In genomic region chr3:31444220-31445142, GRCh38 we compare ENCODE assay signal across 16 cellular contexts.
DNase-seq lines count a peak whose midpoint lies in the region; ATAC-seq, FAIRE-seq and TF ChIP-seq lines count a peak whose summit lies in the region.
"Had no signal": no experiment of that assay in that cellular context is flagged by ENCODE, and none has a peak within 500 bp of the region (broad histone marks: within the 10 kb centered on the region; RNA-seq: fewer than 3 reads in every experiment).

No MANE protein-coding gene starts in this region.

- H3K4ac ChIP-seq in IMR-90 (ENCODE audit: low read depth, low read length) (no peak overlapping the region), H1 (replicated peaks; ENCODE audit: insufficient read length, low read depth, low read length) (no peak overlapping the region), trophoblast cell (ENCODE audit: low read depth, low read length) (no peak overlapping the region)

- H4K91ac ChIP-seq in IMR-90 (ENCODE audit: insufficient read depth, low read depth, low read length) (no peak overlapping the region), H1 (replicated peaks; ENCODE audit: insufficient read length, low read length) (no peak overlapping the region), trophoblast cell (ENCODE audit: low read depth, low read length) (peak overlapping the region; percentile 53)

- FAIRE-seq in H1 (lab: Jason Lieb, UNC): no peak
- FAIRE-seq: HepG2 had no signal

- H3K9ac ChIP-seq in IMR-90 (ENCODE audit: low read depth, low read length) (no peak overlapping the region), H1 (replicated peaks in 1 of 4; ENCODE audit: extremely low read depth in 1 of 4, low read depth in 3 of 4, low read length in 3 of 4) (no peak overlapping the region), trophoblast cell (ENCODE audit: low read length) (no peak overlapping the region)
- H3K9ac ChIP-seq: BLaER1 treated with 17β-estradiol and CSF1 and Interleukin-3, amounts not matched to agents 10 nM and 100 nM had no signal

- DNase-seq in IMR-90 (no peak), NCI-H748 (lab: John Stamatoyannopoulos, UW; ENCODE audit: unreplicated experiment) (peak; percentile 82), H1 (ENCODE audit: low read depth in 1 of 2, low spot score in 2 of 2) (no peak), trophoblast cell (peak; percentile 58 to 78), kidney tubule cell (ENCODE audit: low spot score) (no peak), ACHN (no peak), WTC11 (ENCODE audit: low spot score) (no peak)
- DNase-seq: DMS 273 treated with DMSO at 0.1 percent for 48 hours, EL, H9, Kasumi-1, NCI-H1436 treated with DMSO at 0.1 percent for 48 hours, NCI-H446, NCI-H82 had no signal

- CTCF ChIA-PET in IMR-90 (lab: Yijun Ruan, JAX) (no interaction called here), H1 (lab: Charles Lee; ENCODE audit: partially characterized antibody) (interaction anchor here (0.6 kb wide), 1 partner anchor 49 kb away, joined by 3 read pairs; no protein-coding TSS in a partner anchor), WTC11 (lab: Charles Lee) (interaction anchor here (1.1 kb wide), 1 partner anchor 88 kb away, joined by 4 read pairs; the partner anchor contains the start of gene STT3B)

- in situ Hi-C loops in IMR-90 (cut with MboI; ENCODE audit: low sequenced_read_pairs) (no loop called here), ACHN (cut with HindIII; ENCODE audit: low pct_ligation_motif_present, low pct_unique_long_range_greater_than_20kb, low sequenced_read_pairs) (no loop called here)

- no peaks in the 10 kb centered on the region for H3K27me3 Mint-ChIP-seq in WTC11 (ENCODE audit: low read depth)

- no peak for TF ChIP-seq EP300 in H1 (IDR thresholded peaks at IDR 0.05; ENCODE audit: borderline replicate concordance in 1 of 2, low read depth in 2 of 2, low read length in 2 of 2)

- no peak overlapping the region for H2AK9ac ChIP-seq in IMR-90 (replicated peaks; ENCODE audit: low read depth, low read length, poor library complexity)

- no peaks in the 10 kb centered on the region for H3K23me2 ChIP-seq in H1 (ENCODE audit: low read depth, low read length)

- H3K9me3 ChIP-seq in IMR-90 (ENCODE audit: control insufficient read depth, insufficient read depth, low read length) (no peaks in the 10 kb centered on the region), H1 (ENCODE audit: insufficient read depth in 2 of 2, low read depth in 1 of 2, low read length in 1 of 2) (no peaks in the 10 kb centered on the region), trophoblast cell (ENCODE audit: insufficient read depth, low read depth, low read length) (no peaks in the 10 kb centered on the region)

- H3K18ac ChIP-seq in IMR-90 (ENCODE audit: low read depth, low read length): no peak overlapping the region
- no peak overlapping the region for H3K18ac ChIP-seq in H1 (ENCODE audit: extremely low read depth, low read length)
- H3K18ac ChIP-seq in trophoblast cell (ENCODE audit: low read length): peak overlapping the region; percentile 65

- dilution Hi-C loops in IMR-90 (cut with HindIII; ENCODE audit: low sequenced_read_pairs, unreplicated experiment): no loop called here

- ATAC-seq in IMR-90 (ENCODE audit: low read depth) (no peak), WTC11 (no peak)
- ATAC-seq: HepG2 had no signal

- no CpG with 5 or more reads among the region's 6 CpGs for WGBS in IMR-90 (ENCODE audit: extremely low coverage in 2 of 2, insufficient read length in 1 of 2), 2 experiments
- 86% methylated on average over 6 of the region's 6 CpGs; no CpG with 5 or more reads in 1 of the 2 experiments for WGBS in H1 (ENCODE audit: extremely low coverage in 1 of 2, insufficient coverage in 1 of 2, insufficient read length in 1 of 2, insufficient replicate concordance in 2 of 2, low coverage in 1 of 2, low lambda C conversion rate in 2 of 2, missing lambda C conversion rate in 1 of 2), 2 experiments
- WGBS in trophoblast cell (ENCODE audit: extremely low coverage, insufficient coverage, insufficient read length): no CpG with 5 or more reads among the region's 6 CpGs

- H3K4me3 ChIP-seq in IMR-90 (ENCODE audit: insufficient read depth, low read depth, low read length): no peak overlapping the region
- no peak overlapping the region for H3K4me3 ChIP-seq in H1 (ENCODE audit: extremely low read depth in 1 of 4, insufficient read depth in 2 of 4, low read depth in 3 of 4, low read length in 4 of 4)
- no peak overlapping the region for H3K4me3 ChIP-seq in trophoblast cell (ENCODE audit: low read depth, low read length)
- H3K4me3 ChIP-seq: BLaER1 treated with 17β-estradiol and CSF1 and Interleukin-3, amounts not matched to agents 10 nM and 100 nM had no signal

- H3K27ac ChIP-seq in IMR-90 (ENCODE audit: insufficient read depth, low read length) (no peak overlapping the region), H1 (ENCODE audit: low read depth, low read length) (no peak overlapping the region), trophoblast cell (ENCODE audit: low read depth, low read length) (peak overlapping the region; percentile 51)
- H3K27ac ChIP-seq: BLaER1 treated with 17β-estradiol and CSF1 and Interleukin-3, amounts not matched to agents 10 nM and 100 nM had no signal

- TF ChIP-seq POLR2A in IMR-90 (IDR thresholded peaks at IDR 0.05; ENCODE audit: low read depth, low read length): no peak
- TF ChIP-seq POLR2A in H1 (IDR thresholded peaks at IDR 0.05; ENCODE audit: control extremely low read depth in 1 of 2, low read depth in 2 of 2, low read length in 2 of 2): no peak

- H3K4me2 ChIP-seq in IMR-90 (ENCODE audit: low read depth, low read length): no peak overlapping the region
- H3K4me2 ChIP-seq in H1 (ENCODE audit: insufficient read depth in 1 of 2, low read depth in 2 of 2, low read length in 2 of 2): no peak overlapping the region
- no peak overlapping the region for H3K4me2 ChIP-seq in trophoblast cell (ENCODE audit: low read length)
- H3K4me2 ChIP-seq: BLaER1 treated with 17β-estradiol and CSF1 and Interleukin-3, amounts not matched to agents 10 nM and 100 nM had no signal

- H3K4me1 ChIP-seq in IMR-90 (ENCODE audit: control insufficient read depth, insufficient read depth, low read length) (no peaks in the 10 kb centered on the region), H1 (replicated peaks in 1 of 4; ENCODE audit: control insufficient read depth in 3 of 4, insufficient read depth in 4 of 4, low read length in 3 of 4) (peaks cover 0 to 3% (median 0%) of the 10 kb centered on the region in 4 experiments; a peak in 2 of 7 replicates), trophoblast cell (ENCODE audit: control insufficient read depth in 1 of 2, insufficient read depth in 2 of 2, low read length in 2 of 2) (peaks cover 7 to 11% of the 10 kb centered on the region in 2 experiments)

- no peak overlapping the region for H3K56ac ChIP-seq in IMR-90 (ENCODE audit: extremely low read depth, insufficient read depth, low read length)
- no peak overlapping the region for H3K56ac ChIP-seq in H1 (replicated peaks; ENCODE audit: insufficient read length, low read depth, low read length)

- H3K4me3 Mint-ChIP-seq in WTC11: no peak overlapping the region
- H3K4me3 Mint-ChIP-seq: H9 had no signal

- no peak overlapping the region for H3K23ac ChIP-seq in IMR-90 (ENCODE audit: low read depth, low read length)
- H3K23ac ChIP-seq in H1 (ENCODE audit: insufficient read length): no peak overlapping the region
- peak overlapping the region; percentile 62 for H3K23ac ChIP-seq in trophoblast cell (ENCODE audit: low read length)

- H4K5ac ChIP-seq in IMR-90 (ENCODE audit: low read depth, low read length) (no peak overlapping the region), H1 (ENCODE audit: insufficient read length, low read depth, low read length) (no peak overlapping the region)

- BruUV-seq in IMR-90 (replicated peaks; lab: Mats Ljungman, UMichigan): no TSS peak

- H4K12ac ChIP-seq in trophoblast cell (ENCODE audit: low read depth, low read length): peak overlapping the region; percentile 12

- no peak overlapping the region for H2AFZ ChIP-seq in IMR-90 (replicated peaks; ENCODE audit: low read length, poor library complexity)
- H2AFZ ChIP-seq in H1 (ENCODE audit: low read length): peak overlapping the region; percentile 77; the same call in 1 of the 2 replicates
- H2AFZ ChIP-seq in trophoblast cell (ENCODE audit: insufficient read depth, low read length, poor library complexity): peak overlapping the region; percentile 52

- H3K4me1 Mint-ChIP-seq in WTC11: peaks cover 17% of the 10 kb centered on the region

- H2BK12ac ChIP-seq in H1 (ENCODE audit: low read depth, low read length) (no peak overlapping the region), trophoblast cell (ENCODE audit: low read length) (peak overlapping the region; percentile 85)

- H2BK120ac ChIP-seq in IMR-90 (ENCODE audit: low read depth, low read length): no peak overlapping the region
- no peak overlapping the region for H2BK120ac ChIP-seq in H1 (replicated peaks; ENCODE audit: low read depth, low read length)
- H2BK120ac ChIP-seq in trophoblast cell (ENCODE audit: insufficient read depth, low read length, poor library complexity): peak overlapping the region; percentile 79

- H3K79me1 ChIP-seq in IMR-90 (ENCODE audit: low read depth in 1 of 2, low read length in 2 of 2) (no peaks in the 10 kb centered on the region), H1 (ENCODE audit: low read depth, low read length) (no peaks in the 10 kb centered on the region), trophoblast cell (ENCODE audit: low read length) (peaks cover 8% of the 10 kb centered on the region)

- H3K36me3 ChIP-seq in IMR-90 (ENCODE audit: control insufficient read depth, insufficient read depth, low read length) (no peaks in the 10 kb centered on the region), H1 (ENCODE audit: control insufficient read depth in 2 of 4, insufficient read depth in 4 of 4, low read length in 3 of 4) (no peaks in the 10 kb centered on the region), trophoblast cell (ENCODE audit: control insufficient read depth in 1 of 2, insufficient read depth in 2 of 2, low read length in 2 of 2) (no peaks in the 10 kb centered on the region)
- H3K36me3 ChIP-seq: BLaER1 treated with 17β-estradiol and CSF1 and Interleukin-3, amounts not matched to agents 10 nM and 100 nM had no signal

- TF ChIP-seq CTCF in IMR-90 (conservative IDR thresholded peaks at IDR 0.05; ENCODE audit: low read depth, low read length) (no peak), H1 (IDR thresholded peaks at IDR 0.05; ENCODE audit: control extremely low read depth in 1 of 3, insufficient read depth in 1 of 3, low read depth in 1 of 3, low read length in 3 of 3) (no peak), WTC11 (IDR thresholded peaks at IDR 0.05) (no peak)

- H2AK5ac ChIP-seq in IMR-90 (ENCODE audit: low read depth, low read length) (no peak overlapping the region), H1 (ENCODE audit: low read depth, low read length) (no peak overlapping the region), trophoblast cell (ENCODE audit: low read length) (no peak overlapping the region)

- intact Hi-C loops in IMR-90 (cut with micrococcal nuclease): no loop called here

- H3K79me2 ChIP-seq in H1 (ENCODE audit: control insufficient read depth in 1 of 2, insufficient read depth in 2 of 2, low read length in 2 of 2) (no peaks in the 10 kb centered on the region), trophoblast cell (ENCODE audit: control insufficient read depth, insufficient read depth, low read length, poor library complexity) (no peaks in the 10 kb centered on the region)

- H3K36me3 Mint-ChIP-seq in WTC11: no peaks in the 10 kb centered on the region

- H4K8ac ChIP-seq in IMR-90 (ENCODE audit: low read depth in 2 of 2, low read length in 2 of 2) (no peak overlapping the region), H1 (ENCODE audit: extremely low read depth, insufficient read depth, low read length) (no peak overlapping the region), trophoblast cell (ENCODE audit: low read depth, low read length) (peak overlapping the region; percentile 87)

- TF ChIP-seq RAD21 in IMR-90 (IDR thresholded peaks at IDR 0.05; ENCODE audit: low read length): no peak
- TF ChIP-seq RAD21 in H1 (IDR thresholded peaks at IDR 0.05 in 1 of 2, conservative IDR thresholded peaks at IDR 0.05 in 1 of 2; ENCODE audit: low read depth in 2 of 2, low read length in 2 of 2): no peak

- H3K14ac ChIP-seq in IMR-90 (replicated peaks; ENCODE audit: low read depth, low read length) (no peak overlapping the region), H1 (ENCODE audit: insufficient read length) (no peak overlapping the region), trophoblast cell (ENCODE audit: low read length) (peak overlapping the region; percentile 36)

- H3K27me3 ChIP-seq in IMR-90 (ENCODE audit: control insufficient read depth, insufficient read depth, low read length) (no peaks in the 10 kb centered on the region; the same call in 1 of the 2 replicates), H1 (replicated peaks in 1 of 4; ENCODE audit: control insufficient read depth in 3 of 4, extremely low read depth in 1 of 4, insufficient read depth in 3 of 4, low read length in 3 of 4) (no peaks in the 10 kb centered on the region; a peak in 1 of 7 replicates), trophoblast cell (ENCODE audit: insufficient read depth, low read length) (no peaks in the 10 kb centered on the region)
- H3K27me3 ChIP-seq: BLaER1 treated with 17β-estradiol and CSF1 and Interleukin-3, amounts not matched to agents 10 nM and 100 nM had no signal

- H2BK20ac ChIP-seq in IMR-90 (ENCODE audit: low read depth, low read length) (no peak overlapping the region), H1 (ENCODE audit: low read length) (no peak overlapping the region)

- no peak overlapping the region for H2BK5ac ChIP-seq in IMR-90 (ENCODE audit: low read depth, low read length, poor library complexity, severe bottlenecking)
- H2BK5ac ChIP-seq in H1 (ENCODE audit: low read depth, low read length): no peak overlapping the region
- H2BK5ac ChIP-seq in trophoblast cell (ENCODE audit: low read depth, low read length, poor library complexity): peak overlapping the region; percentile 31

- POLR2A ChIA-PET in IMR-90 (lab: Charles Lee; ENCODE audit: unreplicated experiment) (no interaction called here), H1 (lab: Charles Lee; ENCODE audit: partially characterized antibody) (no interaction called here), WTC11 (lab: Charles Lee) (interaction anchor here (0.6 kb wide), 2 partner anchors 88 to 1360 kb away, joined by 3 read pairs; partner anchors contain the start of gene STT3B)

- no peaks in the 10 kb centered on the region for H3K9me3 Mint-ChIP-seq in WTC11
- H3K9me3 Mint-ChIP-seq: H9 had no signal

- no peak overlapping the region for H3K27ac Mint-ChIP-seq in WTC11
- H3K27ac Mint-ChIP-seq: H9 had no signal

- H4K20me1 ChIP-seq in IMR-90 (ENCODE audit: insufficient read depth, low read length) (no peaks in the 10 kb centered on the region), H1 (replicated peaks in 1 of 2; ENCODE audit: control insufficient read depth in 1 of 2, insufficient read depth in 2 of 2, low read length in 2 of 2) (no peaks in the 10 kb centered on the region)
- H4K20me1 ChIP-seq: BLaER1 treated with 17β-estradiol and CSF1 and Interleukin-3, amounts not matched to agents 10 nM and 100 nM had no signal

- H2BK15ac ChIP-seq in IMR-90 (ENCODE audit: low read depth, low read length) (no peak overlapping the region), H1 (ENCODE audit: low read length) (no peak overlapping the region)

- no peaks in the 10 kb centered on the region for H3K9me1 ChIP-seq in IMR-90 (ENCODE audit: insufficient read depth, low read length)

Comparison
In these comparisons a context has a peak if more than half of its experiments do, and no peak if none do; other contexts are left out.
1. DNase-seq: peak in NCI-H748 (single experiment) and trophoblast cell (2 of 2); none in IMR-90 (single experiment), H1 (0 of 2), kidney tubule cell (single experiment), ACHN (single experiment) and WTC11 (single experiment).